ENCODE assay signal across 10 cellular contexts in the genomic region with DNA sequence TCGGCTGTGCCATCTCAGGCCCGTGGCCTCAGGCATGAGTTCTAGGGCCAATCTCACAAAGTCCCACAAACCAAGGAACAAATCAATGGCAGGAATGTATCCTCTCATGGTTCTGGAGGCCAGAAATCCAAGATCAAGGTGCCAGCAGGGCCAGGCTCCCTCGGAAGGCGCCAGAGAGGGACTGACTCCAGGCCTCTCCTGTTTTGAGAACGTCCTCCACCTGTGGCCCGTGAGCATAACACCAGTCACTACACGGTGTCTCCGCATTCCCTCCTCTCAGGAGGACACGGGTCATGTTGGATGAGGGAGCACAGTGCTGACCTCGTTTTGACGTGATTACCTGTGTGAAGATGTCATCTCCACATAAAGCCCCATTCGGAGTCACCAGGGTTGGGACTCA. TPM values are rescaled to one million over a fixed set of nuclear protein-coding genes. Genes with fewer than 3 reads are reported as not detected.
"Had no signal": no experiment of that assay in that cellular context is flagged by ENCODE, and none has a peak within 500 bp of the region (broad histone marks: within the 10 kb centered on the region; RNA-seq: fewer than 3 reads in every experiment).

No MANE protein-coding gene starts in this region.

- H3K36me3 Mint-ChIP-seq: IgD-negative memory B cell had no signal

- H3K27ac Mint-ChIP-seq: HFFc6 had no signal

- H3K9me3 ChIP-seq: HAP-1 had no signal

- H3K4me3 ChIP-seq: GM23248, HAP-1 had no signal

- H3K4me1 ChIP-seq: HAP-1 had no signal

- ATAC-seq: HCT116, HepG2 had no signal

- H3K4me3 Mint-ChIP-seq: HFFc6, IgD-negative memory B cell had no signal

- H3K36me3 ChIP-seq: HAP-1 had no signal

- H3K27ac ChIP-seq: GM23248, HL-60 had no signal

- DNase-seq: GM23248, GOT3, H7, HFFc6 had no signal

- H3K4me1 Mint-ChIP-seq: IgD-negative memory B cell had no signal

RNA-seq across cellular contexts. Expression of gene SMOC2, which starts 45.0 kb away (rescaled TPM):
- total RNA-seq: GM23248, HepG2, HFFc6, HT1080 had no signal
- polyA plus RNA-seq: GM23248, HepG2, IgD-negative memory B cell had no signal
